8 cellular contexts compared by ENCODE assay signal in genomic region chr6:39933669-39934059, GRCh38. TPM values are rescaled to one million over a fixed set of nuclear protein-coding genes. Genes with fewer than 3 reads are reported as not detected.
DNase-seq lines count a peak whose midpoint lies in the region; ATAC-seq and TF ChIP-seq lines count a peak whose summit lies in the region.

No MANE protein-coding gene starts in this region.

- CTCF ChIA-PET in HEK293T (lab: Yijun Ruan, JAX), result no interaction called here

- TF ChIP-seq POLR2A in spleen (IDR thresholded peaks at IDR 0.05), result no peak

- peak overlapping the region in 6 of 8 donors; percentile 12 to 75 (median 56) for H3K27ac ChIP-seq in spleen

- H3K27me3 ChIP-seq in adipocyte (replicated peaks; ENCODE audit: control insufficient read depth, insufficient read depth, low read length), result peaks cover 5% of the 10 kb centered on the region
- H3K27me3 ChIP-seq in spleen (replicated peaks in 1 of 7), result peaks cover 0 to 40% (median 0%) of the 10 kb centered on the region in 7 donors

- H3K36me3 ChIP-seq in adipocyte (ENCODE audit: control insufficient read depth, insufficient read depth, low read length, severe bottlenecking) (no peaks in the 10 kb centered on the region), spleen (no peaks in the 10 kb centered on the region)

- H3K9me3 ChIP-seq in adipocyte (ENCODE audit: control insufficient read depth, low read length) (no peaks in the 10 kb centered on the region), iPS-18c (ENCODE audit: control insufficient read depth, insufficient read depth, low read length) (no peaks in the 10 kb centered on the region), spleen (no peaks in the 10 kb centered on the region)

- intact Hi-C loops in spleen (cut with DNase I; ENCODE audit: low total_unique reads), result no loop called here

- peak overlapping the region; percentile 70 for H3K4me3 ChIP-seq in HFF-Myc (replicated peaks; ENCODE audit: low read depth, low read length)
- H3K4me3 ChIP-seq in adipocyte (ENCODE audit: low read length), result peak overlapping the region; percentile 94
- H3K4me3 ChIP-seq in iPS-18c (ENCODE audit: insufficient read depth, low read depth, low read length), result peak overlapping the region; percentile 91
- H3K4me3 ChIP-seq in spleen, result peak overlapping the region; percentile 42 to 73 (median 52)

- peak overlapping the region; percentile 95 for H3K9ac ChIP-seq in adipocyte (ENCODE audit: low read length)

- 28 to 41% (median 39%) methylated on average over 5 of the region's 5 CpGs for WGBS in spleen, 5 donors

- no peak for TF ChIP-seq CTCF in HFF-Myc (IDR thresholded peaks at IDR 0.05; ENCODE audit: low read depth, low read length, missing control alignments)
- no peak for TF ChIP-seq CTCF in spleen (IDR thresholded peaks at IDR 0.05 in 8 of 11, conservative IDR thresholded peaks at IDR 0.05 in 3 of 11)

- DNase-seq in HFF-Myc (ENCODE audit: extremely low read depth, low read depth) (no peak), adipocyte (ENCODE audit: low read depth) (peak; percentile 4), spleen (no peak), NCI-H146 (lab: John Stamatoyannopoulos, UW) (no peak), NCI-H82 (lab: John Stamatoyannopoulos, UW) (no peak), HEK293T (ENCODE audit: extremely low spot score) (no peak)

- ATAC-seq in GM19351 (IDR thresholded peaks at IDR 0.05; ENCODE audit: unreplicated experiment), result no peak

- H3K4me1 ChIP-seq in adipocyte (ENCODE audit: control insufficient read depth, insufficient read depth, low read length) (peaks cover 72% of the 10 kb centered on the region), spleen (peaks cover 0 to 19% (median 3%) of the 10 kb centered on the region in 6 donors)

- POLR2A ChIA-PET in HEK293T (lab: Yijun Ruan, JAX), result interaction anchor here (1.7 kb wide), 1 partner anchor 12 kb away, joined by 4 read pairs; no protein-coding TSS in a partner anchor

TF ChIP-seq in HEK293T, 16 proteins besides CTCF, POLR2A, EP300 and RAD21:
- TF ChIP-seq LEF1 (IDR thresholded peaks at IDR 0.05; ENCODE audit: borderline replicate concordance), result no peak

RNA-seq across cellular contexts. Expression of gene MOCS1, which starts 0.6 kb away (rescaled TPM):
- total RNA-seq in spleen, result 10 to 100 TPM in 1 of 7 donors, 1 to 10 TPM in 6; 5.0 to 10.2 (median 8.3) TPM
- polyA plus RNA-seq in spleen, result 1 to 10 TPM; 1.2 to 1.9 (median 1.9) TPM
